Comparison of ENCODE assay signal across 2 cellular contexts in genomic region chr22:50305393-50305657, GRCh38.
TF ChIP-seq lines count a peak whose summit lies in the region.

No MANE protein-coding gene starts in this region.

TF ChIP-seq in HepG2, 621 proteins besides CTCF, POLR2A, EP300 and RAD21 (continues in another document):
- TF ChIP-seq, protein P1, sequence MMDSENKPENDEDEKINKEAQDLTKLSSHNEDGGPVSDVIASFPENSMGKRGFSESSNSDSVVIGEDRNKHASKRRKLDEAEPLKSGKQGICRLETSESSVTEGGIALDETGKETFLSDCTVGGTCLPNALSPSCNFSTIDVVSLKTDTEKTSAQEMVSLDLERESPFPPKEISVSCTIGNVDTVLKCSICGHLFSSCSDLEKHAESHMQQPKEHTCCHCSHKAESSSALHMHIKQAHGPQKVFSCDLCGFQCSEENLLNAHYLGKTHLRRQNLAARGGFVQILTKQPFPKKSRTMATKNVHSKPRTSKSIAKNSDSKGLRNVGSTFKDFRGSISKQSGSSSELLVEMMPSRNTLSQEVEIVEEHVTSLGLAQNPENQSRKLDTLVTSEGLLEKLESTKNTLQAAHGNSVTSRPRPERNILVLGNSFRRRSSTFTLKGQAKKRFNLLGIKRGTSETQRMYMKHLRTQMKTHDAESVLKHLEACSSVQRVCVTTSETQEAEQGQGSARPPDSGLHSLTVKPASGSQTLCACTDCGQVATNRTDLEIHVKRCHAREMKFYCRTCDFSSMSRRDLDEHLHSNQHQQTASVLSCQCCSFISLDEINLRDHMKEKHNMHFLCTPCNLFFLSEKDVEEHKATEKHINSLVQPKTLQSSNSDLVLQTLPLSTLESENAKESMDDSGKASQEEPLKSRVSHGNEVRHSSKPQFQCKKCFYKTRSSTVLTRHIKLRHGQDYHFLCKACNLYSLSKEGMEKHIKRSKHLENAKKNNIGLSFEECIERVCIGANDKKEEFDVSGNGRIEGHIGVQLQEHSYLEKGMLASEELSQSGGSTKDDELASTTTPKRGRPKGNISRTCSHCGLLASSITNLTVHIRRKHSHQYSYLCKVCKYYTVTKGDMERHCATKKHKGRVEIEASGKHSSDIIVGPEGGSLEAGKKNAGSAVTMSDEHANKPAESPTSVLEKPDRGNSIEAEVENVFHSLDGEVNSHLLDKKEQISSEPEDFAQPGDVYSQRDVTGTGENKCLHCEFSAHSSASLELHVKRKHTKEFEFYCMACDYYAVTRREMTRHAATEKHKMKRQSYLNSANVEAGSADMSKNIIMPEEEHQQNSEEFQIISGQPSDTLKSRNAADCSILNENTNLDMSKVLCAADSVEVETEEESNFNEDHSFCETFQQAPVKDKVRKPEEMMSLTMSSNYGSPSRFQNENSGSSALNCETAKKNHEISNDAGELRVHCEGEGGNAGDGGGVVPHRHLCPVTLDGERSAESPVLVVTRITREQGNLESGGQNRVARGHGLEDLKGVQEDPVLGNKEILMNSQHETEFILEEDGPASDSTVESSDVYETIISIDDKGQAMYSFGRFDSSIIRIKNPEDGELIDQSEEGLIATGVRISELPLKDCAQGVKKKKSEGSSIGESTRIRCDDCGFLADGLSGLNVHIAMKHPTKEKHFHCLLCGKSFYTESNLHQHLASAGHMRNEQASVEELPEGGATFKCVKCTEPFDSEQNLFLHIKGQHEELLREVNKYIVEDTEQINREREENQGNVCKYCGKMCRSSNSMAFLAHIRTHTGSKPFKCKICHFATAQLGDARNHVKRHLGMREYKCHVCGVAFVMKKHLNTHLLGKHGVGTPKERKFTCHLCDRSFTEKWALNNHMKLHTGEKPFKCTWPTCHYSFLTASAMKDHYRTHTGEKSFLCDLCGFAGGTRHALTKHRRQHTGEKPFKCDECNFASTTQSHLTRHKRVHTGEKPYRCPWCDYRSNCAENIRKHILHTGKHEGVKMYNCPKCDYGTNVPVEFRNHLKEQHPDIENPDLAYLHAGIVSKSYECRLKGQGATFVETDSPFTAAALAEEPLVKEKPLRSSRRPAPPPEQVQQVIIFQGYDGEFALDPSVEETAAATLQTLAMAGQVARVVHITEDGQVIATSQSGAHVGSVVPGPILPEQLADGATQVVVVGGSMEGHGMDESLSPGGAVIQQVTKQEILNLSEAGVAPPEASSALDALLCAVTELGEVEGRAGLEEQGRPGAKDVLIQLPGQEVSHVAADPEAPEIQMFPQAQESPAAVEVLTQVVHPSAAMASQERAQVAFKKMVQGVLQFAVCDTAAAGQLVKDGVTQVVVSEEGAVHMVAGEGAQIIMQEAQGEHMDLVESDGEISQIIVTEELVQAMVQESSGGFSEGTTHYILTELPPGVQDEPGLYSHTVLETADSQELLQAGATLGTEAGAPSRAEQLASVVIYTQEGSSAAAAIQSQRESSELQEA (CRISPR knock-in tag; IDR thresholded peaks at IDR 0.05; ENCODE audit: not compliant biosample characterization) = peak; percentile 12
- TF ChIP-seq IRX3 (CRISPR knock-in tag; IDR thresholded peaks at IDR 0.05; ENCODE audit: borderline replicate concordance, low read depth) (no peak), ZNF629 (CRISPR knock-in tag; conservative IDR thresholded peaks at IDR 0.05) (peak; percentile 97), YEATS2 (CRISPR knock-in tag; IDR thresholded peaks at IDR 0.05; ENCODE audit: borderline replicate concordance) (no peak), ZNF687 (CRISPR knock-in tag; IDR thresholded peaks at IDR 0.05) (0 out of 2 replicates have a peak, but pooled peaks have one; percentile 0), MED8 (CRISPR knock-in tag; IDR thresholded peaks at IDR 0.05; ENCODE audit: insufficient replicate concordance) (peak; percentile 41), PHF21A (CRISPR knock-in tag; IDR thresholded peaks at IDR 0.05) (no peak), ZMYM3 (CRISPR knock-in tag; IDR thresholded peaks at IDR 0.05) (peak; percentile 93)
- TF ChIP-seq, protein P2, sequence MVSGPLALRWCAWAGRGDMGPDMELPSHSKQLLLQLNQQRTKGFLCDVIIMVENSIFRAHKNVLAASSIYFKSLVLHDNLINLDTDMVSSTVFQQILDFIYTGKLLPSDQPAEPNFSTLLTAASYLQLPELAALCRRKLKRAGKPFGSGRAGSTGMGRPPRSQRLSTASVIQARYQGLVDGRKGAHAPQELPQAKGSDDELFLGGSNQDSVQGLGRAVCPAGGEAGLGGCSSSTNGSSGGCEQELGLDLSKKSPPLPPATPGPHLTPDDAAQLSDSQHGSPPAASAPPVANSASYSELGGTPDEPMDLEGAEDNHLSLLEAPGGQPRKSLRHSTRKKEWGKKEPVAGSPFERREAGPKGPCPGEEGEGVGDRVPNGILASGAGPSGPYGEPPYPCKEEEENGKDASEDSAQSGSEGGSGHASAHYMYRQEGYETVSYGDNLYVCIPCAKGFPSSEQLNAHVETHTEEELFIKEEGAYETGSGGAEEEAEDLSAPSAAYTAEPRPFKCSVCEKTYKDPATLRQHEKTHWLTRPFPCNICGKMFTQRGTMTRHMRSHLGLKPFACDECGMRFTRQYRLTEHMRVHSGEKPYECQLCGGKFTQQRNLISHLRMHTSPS (CRISPR knock-in tag; IDR thresholded peaks at IDR 0.05; ENCODE audit: low read depth) = peak; percentile 2; the same call in 1 of the 2 replicates

TF ChIP-seq in HEK293T, 16 proteins besides CTCF, POLR2A, EP300 and RAD21:
- TF ChIP-seq TARDBP (IDR thresholded peaks at IDR 0.05) (no peak), LEF1 (IDR thresholded peaks at IDR 0.05; ENCODE audit: borderline replicate concordance) (no peak), HDGF (IDR thresholded peaks at IDR 0.05; ENCODE audit: borderline replicate concordance) (no peak), FOXA1 (IDR thresholded peaks at IDR 0.05) (no peak), FOXK2 (IDR thresholded peaks at IDR 0.05) (no peak), ZNF384 (IDR thresholded peaks at IDR 0.05) (no peak), NFRKB (IDR thresholded peaks at IDR 0.05) (no peak), BHLHE40 (IDR thresholded peaks at IDR 0.05; ENCODE audit: borderline replicate concordance) (no peak)
- TF ChIP-seq, protein P3, sequence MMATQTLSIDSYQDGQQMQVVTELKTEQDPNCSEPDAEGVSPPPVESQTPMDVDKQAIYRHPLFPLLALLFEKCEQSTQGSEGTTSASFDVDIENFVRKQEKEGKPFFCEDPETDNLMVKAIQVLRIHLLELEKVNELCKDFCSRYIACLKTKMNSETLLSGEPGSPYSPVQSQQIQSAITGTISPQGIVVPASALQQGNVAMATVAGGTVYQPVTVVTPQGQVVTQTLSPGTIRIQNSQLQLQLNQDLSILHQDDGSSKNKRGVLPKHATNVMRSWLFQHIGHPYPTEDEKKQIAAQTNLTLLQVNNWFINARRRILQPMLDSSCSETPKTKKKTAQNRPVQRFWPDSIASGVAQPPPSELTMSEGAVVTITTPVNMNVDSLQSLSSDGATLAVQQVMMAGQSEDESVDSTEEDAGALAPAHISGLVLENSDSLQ (IDR thresholded peaks at IDR 0.05) = no peak
TF ChIP-seq in HEK293T: peak in this region for 0.
